1 cellular context compared by ENCODE assay signal in the genomic region with DNA sequence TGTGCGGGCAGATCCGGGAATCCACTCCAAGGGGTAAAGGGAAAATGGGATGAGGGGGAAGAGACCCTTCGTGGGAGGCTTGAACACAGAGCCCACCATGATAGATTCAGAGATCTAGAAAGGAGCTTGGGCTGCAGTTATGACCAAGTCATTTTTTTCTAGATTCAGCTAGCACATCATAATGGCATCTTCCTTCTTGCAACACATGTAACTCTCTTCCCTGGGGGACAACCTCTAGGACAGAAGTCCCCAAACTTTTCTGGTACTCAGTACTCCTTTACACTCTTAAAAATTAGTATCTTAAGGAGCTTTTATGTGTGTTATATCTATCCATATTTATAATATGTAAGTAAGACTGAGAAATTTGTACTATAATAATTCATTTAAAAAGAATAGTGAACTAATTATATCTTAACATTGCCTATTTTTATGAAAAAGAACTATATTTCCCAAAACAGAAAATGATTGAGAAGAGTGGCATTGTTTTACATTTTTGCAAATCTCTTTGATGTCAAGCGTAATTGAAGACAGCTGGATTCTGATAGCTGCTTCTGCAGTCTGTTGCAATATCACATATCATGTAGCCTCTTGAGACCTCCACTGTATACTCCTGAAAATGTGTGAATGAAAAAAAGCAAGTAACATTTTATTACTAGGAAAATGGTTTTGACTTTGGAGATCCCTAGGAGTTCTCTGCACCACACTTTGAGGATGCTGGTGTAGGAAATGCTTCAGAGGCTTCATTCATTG.
TF ChIP-seq lines count a peak whose summit lies in the region.

No MANE protein-coding gene starts in this region.

TF ChIP-seq in WTC11, 78 proteins besides CTCF, POLR2A, EP300 and RAD21 (continued from another document):
- TF ChIP-seq, protein P1, sequence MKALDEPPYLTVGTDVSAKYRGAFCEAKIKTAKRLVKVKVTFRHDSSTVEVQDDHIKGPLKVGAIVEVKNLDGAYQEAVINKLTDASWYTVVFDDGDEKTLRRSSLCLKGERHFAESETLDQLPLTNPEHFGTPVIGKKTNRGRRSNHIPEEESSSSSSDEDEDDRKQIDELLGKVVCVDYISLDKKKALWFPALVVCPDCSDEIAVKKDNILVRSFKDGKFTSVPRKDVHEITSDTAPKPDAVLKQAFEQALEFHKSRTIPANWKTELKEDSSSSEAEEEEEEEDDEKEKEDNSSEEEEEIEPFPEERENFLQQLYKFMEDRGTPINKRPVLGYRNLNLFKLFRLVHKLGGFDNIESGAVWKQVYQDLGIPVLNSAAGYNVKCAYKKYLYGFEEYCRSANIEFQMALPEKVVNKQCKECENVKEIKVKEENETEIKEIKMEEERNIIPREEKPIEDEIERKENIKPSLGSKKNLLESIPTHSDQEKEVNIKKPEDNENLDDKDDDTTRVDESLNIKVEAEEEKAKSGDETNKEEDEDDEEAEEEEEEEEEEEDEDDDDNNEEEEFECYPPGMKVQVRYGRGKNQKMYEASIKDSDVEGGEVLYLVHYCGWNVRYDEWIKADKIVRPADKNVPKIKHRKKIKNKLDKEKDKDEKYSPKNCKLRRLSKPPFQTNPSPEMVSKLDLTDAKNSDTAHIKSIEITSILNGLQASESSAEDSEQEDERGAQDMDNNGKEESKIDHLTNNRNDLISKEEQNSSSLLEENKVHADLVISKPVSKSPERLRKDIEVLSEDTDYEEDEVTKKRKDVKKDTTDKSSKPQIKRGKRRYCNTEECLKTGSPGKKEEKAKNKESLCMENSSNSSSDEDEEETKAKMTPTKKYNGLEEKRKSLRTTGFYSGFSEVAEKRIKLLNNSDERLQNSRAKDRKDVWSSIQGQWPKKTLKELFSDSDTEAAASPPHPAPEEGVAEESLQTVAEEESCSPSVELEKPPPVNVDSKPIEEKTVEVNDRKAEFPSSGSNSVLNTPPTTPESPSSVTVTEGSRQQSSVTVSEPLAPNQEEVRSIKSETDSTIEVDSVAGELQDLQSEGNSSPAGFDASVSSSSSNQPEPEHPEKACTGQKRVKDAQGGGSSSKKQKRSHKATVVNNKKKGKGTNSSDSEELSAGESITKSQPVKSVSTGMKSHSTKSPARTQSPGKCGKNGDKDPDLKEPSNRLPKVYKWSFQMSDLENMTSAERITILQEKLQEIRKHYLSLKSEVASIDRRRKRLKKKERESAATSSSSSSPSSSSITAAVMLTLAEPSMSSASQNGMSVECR (CRISPR knock-in tag; IDR thresholded peaks at IDR 0.05; ENCODE audit: borderline replicate concordance): no peak
- TF ChIP-seq GRHL2 (CRISPR knock-in tag; IDR thresholded peaks at IDR 0.05; ENCODE audit: insufficient replicate concordance, severe bottlenecking) (no peak), MAX (CRISPR knock-in tag; IDR thresholded peaks at IDR 0.05) (no peak; the same call in 1 of the 2 replicates), ATF2 (CRISPR knock-in tag; IDR thresholded peaks at IDR 0.05; ENCODE audit: borderline replicate concordance, low read depth) (no peak), TP53 (CRISPR knock-in tag; IDR thresholded peaks at IDR 0.05) (no peak), ZNF317 (CRISPR knock-in tag; IDR thresholded peaks at IDR 0.05; ENCODE audit: borderline replicate concordance, low read depth) (no peak), ETV6 (CRISPR knock-in tag; IDR thresholded peaks at IDR 0.05) (no peak), NFATC4 (CRISPR knock-in tag; IDR thresholded peaks at IDR 0.05) (no peak)
- TF ChIP-seq, protein P2, sequence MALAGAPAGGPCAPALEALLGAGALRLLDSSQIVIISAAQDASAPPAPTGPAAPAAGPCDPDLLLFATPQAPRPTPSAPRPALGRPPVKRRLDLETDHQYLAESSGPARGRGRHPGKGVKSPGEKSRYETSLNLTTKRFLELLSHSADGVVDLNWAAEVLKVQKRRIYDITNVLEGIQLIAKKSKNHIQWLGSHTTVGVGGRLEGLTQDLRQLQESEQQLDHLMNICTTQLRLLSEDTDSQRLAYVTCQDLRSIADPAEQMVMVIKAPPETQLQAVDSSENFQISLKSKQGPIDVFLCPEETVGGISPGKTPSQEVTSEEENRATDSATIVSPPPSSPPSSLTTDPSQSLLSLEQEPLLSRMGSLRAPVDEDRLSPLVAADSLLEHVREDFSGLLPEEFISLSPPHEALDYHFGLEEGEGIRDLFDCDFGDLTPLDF (CRISPR knock-in tag; IDR thresholded peaks at IDR 0.05): no peak
TF ChIP-seq in WTC11: peak in this region for 0.
